9 cellular contexts compared by ENCODE assay signal in the genomic region with DNA sequence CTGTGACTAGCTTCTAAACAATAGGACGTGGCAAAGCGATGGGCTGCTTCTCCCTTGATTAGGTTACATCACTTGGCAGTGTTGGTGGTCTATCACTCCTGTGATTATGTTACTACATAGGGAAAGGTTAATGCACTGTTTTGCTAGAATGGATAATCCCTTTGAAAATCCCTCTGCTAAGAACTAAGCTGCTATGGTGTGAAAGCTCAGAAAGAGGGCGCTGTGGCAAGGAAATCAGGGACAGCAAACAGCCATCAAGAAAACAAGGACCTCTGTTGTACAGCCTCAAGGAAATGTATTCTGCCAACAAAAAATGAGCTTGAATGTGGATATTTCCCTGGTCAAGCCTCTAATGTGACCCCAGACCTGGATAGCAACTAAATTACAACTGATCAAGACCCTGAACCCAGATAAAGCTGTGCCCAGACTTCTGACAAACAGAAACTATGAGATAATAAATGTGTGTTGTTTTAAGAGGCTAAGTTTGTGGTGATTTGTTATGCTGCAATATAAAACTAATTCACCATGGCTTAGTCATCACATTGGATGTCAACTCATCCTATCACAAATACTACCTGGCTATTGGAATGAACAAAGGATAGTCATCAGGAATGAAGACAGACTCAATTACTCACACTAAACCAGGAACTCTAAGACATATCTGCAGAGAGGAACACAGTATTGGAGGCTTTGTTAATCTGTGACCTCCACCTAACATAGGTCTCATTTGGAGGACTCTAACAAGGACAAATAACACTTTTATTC.
DNase-seq lines count a peak whose midpoint lies in the region; TF ChIP-seq lines count a peak whose summit lies in the region.
"Had no signal": no experiment of that assay in that cellular context is flagged by ENCODE, and none has a peak within 500 bp of the region (broad histone marks: within the 10 kb centered on the region; RNA-seq: fewer than 3 reads in every experiment).

No MANE protein-coding gene starts in this region.

- peak overlapping the region; percentile 50 for H3K27ac Mint-ChIP-seq in Calu3 (ENCODE audit: unreplicated experiment)
- no peak overlapping the region for H3K27ac Mint-ChIP-seq in CD8-positive, alpha-beta memory T cell
- H3K27ac Mint-ChIP-seq in activated CD4-positive, alpha-beta memory T cell treated with anti-CD3 and anti-CD28 coated beads, Interleukin-2, amount 10 ng/mL, durations not matched to agents 7 days and 5 days: no peak overlapping the region
- H3K27ac Mint-ChIP-seq: activated CD8-positive, alpha-beta T cell treated with anti-CD3 and anti-CD28 coated beads for 36 hours had no signal

- intact Hi-C loops in Calu3 (cut with micrococcal nuclease; ENCODE audit: unreplicated experiment): loop anchor here (10.0 kb wide), 1 partner anchor 420 kb away; no protein-coding TSS in a partner anchor

- POLR2A ChIA-PET in CD8-positive, alpha-beta memory T cell (lab: Charles Lee): no interaction called here
- POLR2A ChIA-PET in activated CD4-positive, alpha-beta memory T cell treated with anti-CD3 and anti-CD28 coated beads, Interleukin-2, amount 10 ng/mL, durations not matched to agents 7 days and 5 days (lab: Charles Lee): no interaction called here

- no peaks in the 10 kb centered on the region for H3K9me3 Mint-ChIP-seq in Calu3 (ENCODE audit: low read depth, unreplicated experiment)
- peaks cover 0 to 4% (median 0%) of the 10 kb centered on the region in 5 donors for H3K9me3 Mint-ChIP-seq in CD8-positive, alpha-beta memory T cell
- H3K9me3 Mint-ChIP-seq in activated CD4-positive, alpha-beta memory T cell treated with anti-CD3 and anti-CD28 coated beads, Interleukin-2, amount 10 ng/mL, durations not matched to agents 7 days and 5 days: no peaks in the 10 kb centered on the region

- H3K36me3 ChIP-seq in CD8-positive, alpha-beta memory T cell (ENCODE audit: insufficient read depth, low read length): no peaks in the 10 kb centered on the region

- no peak overlapping the region for H3K27ac ChIP-seq in CD8-positive, alpha-beta memory T cell (ENCODE audit: low read depth, low read length)

- no TSS peak for BruUV-seq in Calu3 (replicated peaks; lab: Mats Ljungman, UMichigan)

- H3K27me3 ChIP-seq in CD8-positive, alpha-beta memory T cell (ENCODE audit: insufficient read depth, low read length, poor library complexity, severe bottlenecking): no peaks in the 10 kb centered on the region

- no peaks in the 10 kb centered on the region for H3K4me1 ChIP-seq in CD8-positive, alpha-beta memory T cell (ENCODE audit: insufficient read depth, low read length)

- no peak overlapping the region for H3K4me3 Mint-ChIP-seq in Calu3 (ENCODE audit: low read depth, unreplicated experiment)
- no peak overlapping the region for H3K4me3 Mint-ChIP-seq in CD8-positive, alpha-beta memory T cell
- no peak overlapping the region for H3K4me3 Mint-ChIP-seq in activated CD4-positive, alpha-beta memory T cell treated with anti-CD3 and anti-CD28 coated beads, Interleukin-2, amount 10 ng/mL, durations not matched to agents 7 days and 5 days
- H3K4me3 Mint-ChIP-seq: activated CD8-positive, alpha-beta T cell treated with anti-CD3 and anti-CD28 coated beads for 36 hours had no signal

- H3K4me1 Mint-ChIP-seq in Calu3 (ENCODE audit: low read depth, unreplicated experiment): peaks cover 15% of the 10 kb centered on the region
- no peaks in the 10 kb centered on the region for H3K4me1 Mint-ChIP-seq in CD8-positive, alpha-beta memory T cell
- no peaks in the 10 kb centered on the region for H3K4me1 Mint-ChIP-seq in activated CD4-positive, alpha-beta memory T cell treated with anti-CD3 and anti-CD28 coated beads, Interleukin-2, amount 10 ng/mL, durations not matched to agents 7 days and 5 days

- DNase-seq in Calu3 (peak; percentile 41), HT-29 (ENCODE audit: low spot score) (peak; percentile 61), amniotic epithelial cell (ENCODE audit: low read depth) (peak; percentile 57), left kidney (ENCODE audit: low read depth, low spot score) (peak; percentile 72), cortex of kidney (lab: John Stamatoyannopoulos, UW) (no peak), ureter (ENCODE audit: low spot score) (no peak)
- no peak for DNase-seq in CD8-positive, alpha-beta memory T cell
- no peak for DNase-seq in activated CD4-positive, alpha-beta memory T cell treated with anti-CD3 and anti-CD28 coated beads, Interleukin-2, amount 10 ng/mL, durations not matched to agents 7 days and 5 days
- DNase-seq: activated CD8-positive, alpha-beta T cell treated with anti-CD3 and anti-CD28 coated beads for 36 hours had no signal

- H3K36me3 Mint-ChIP-seq in Calu3 (ENCODE audit: insufficient read depth, unreplicated experiment): no peaks in the 10 kb centered on the region
- H3K36me3 Mint-ChIP-seq in CD8-positive, alpha-beta memory T cell: no peaks in the 10 kb centered on the region
- no peaks in the 10 kb centered on the region for H3K36me3 Mint-ChIP-seq in activated CD4-positive, alpha-beta memory T cell treated with anti-CD3 and anti-CD28 coated beads, Interleukin-2, amount 10 ng/mL, durations not matched to agents 7 days and 5 days (ENCODE audit: low read depth)

- no peaks in the 10 kb centered on the region for H3K9me3 ChIP-seq in CD8-positive, alpha-beta memory T cell (ENCODE audit: low read length)

- H3K4me3 ChIP-seq in CD8-positive, alpha-beta memory T cell (ENCODE audit: low read length): no peak overlapping the region

- peak; percentile 72 for TF ChIP-seq CTCF in Calu3 (IDR thresholded peaks at IDR 0.05; ENCODE audit: unreplicated experiment)

- CTCF ChIA-PET in Calu3 (lab: Charles Lee): interaction anchor here (0.5 to 1.5 kb wide), 13 partner anchors 12 to 905 kb away, joined by 3 to 6 read pairs (median 4); no protein-coding TSS in a partner anchor
- CTCF ChIA-PET in CD8-positive, alpha-beta memory T cell (lab: Charles Lee): no interaction called here
- CTCF ChIA-PET in activated CD4-positive, alpha-beta memory T cell treated with anti-CD3 and anti-CD28 coated beads, Interleukin-2, amount 10 ng/mL, durations not matched to agents 7 days and 5 days (lab: Charles Lee): no interaction called here

- H3K27me3 Mint-ChIP-seq in Calu3 (ENCODE audit: unreplicated experiment): no peaks in the 10 kb centered on the region
- no peaks in the 10 kb centered on the region for H3K27me3 Mint-ChIP-seq in CD8-positive, alpha-beta memory T cell
- no peaks in the 10 kb centered on the region for H3K27me3 Mint-ChIP-seq in activated CD4-positive, alpha-beta memory T cell treated with anti-CD3 and anti-CD28 coated beads, Interleukin-2, amount 10 ng/mL, durations not matched to agents 7 days and 5 days
- H3K27me3 Mint-ChIP-seq: activated CD8-positive, alpha-beta T cell treated with anti-CD3 and anti-CD28 coated beads for 36 hours had no signal

Comparison
In these comparisons a context has a peak if more than half of its experiments do, and no peak if none do; other contexts are left out.
1. DNase-seq: peak in Calu3 (single experiment), HT-29 (single experiment), amniotic epithelial cell (single experiment) and left kidney (single experiment); none in CD8-positive, alpha-beta memory T cell (0 of 5), cortex of kidney (single experiment), ureter (single experiment) and activated CD4-positive, alpha-beta memory T cell treated with anti-CD3 and anti-CD28 coated beads, Interleukin-2, amount 10 ng/mL, durations not matched to agents 7 days and 5 days (single experiment).